Comparison of ENCODE assay signal across 25 cellular contexts in the genomic region with DNA sequence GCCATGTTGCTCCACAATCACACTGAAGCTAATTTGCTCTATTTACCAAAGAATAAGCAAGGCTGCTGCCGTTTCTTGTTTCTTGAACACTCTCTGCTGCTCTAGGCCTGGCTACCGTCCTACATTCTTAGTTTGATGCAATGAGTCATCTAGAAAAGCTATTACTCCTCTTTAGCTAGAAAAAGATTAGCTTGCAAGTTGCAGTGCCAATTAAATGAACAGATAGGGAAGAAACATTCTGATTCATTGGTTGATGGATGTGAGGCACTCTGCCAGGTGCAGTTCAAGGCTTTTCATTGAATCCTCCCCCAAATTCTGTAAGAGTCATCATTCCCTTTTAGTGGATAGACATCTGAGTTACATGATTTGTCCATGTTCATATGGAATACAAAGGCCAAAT.
DNase-seq lines count a peak whose midpoint lies in the region; ATAC-seq, FAIRE-seq and TF ChIP-seq lines count a peak whose summit lies in the region.
"Had no signal": no experiment of that assay in that cellular context is flagged by ENCODE, and none has a peak within 500 bp of the region (broad histone marks: within the 10 kb centered on the region; RNA-seq: fewer than 3 reads in every experiment).

No MANE protein-coding gene starts in this region.

- H3K4me3 ChIP-seq in GM23248 (no peak overlapping the region), RWPE2 (ENCODE audit: severe bottlenecking) (no peak overlapping the region), fibroblast of pulmonary artery (replicated peaks; ENCODE audit: low read depth, low read length) (no peak overlapping the region), small intestine (ENCODE audit: low read depth in 1 of 2, low read length in 2 of 2) (no peak overlapping the region), kidney (ENCODE audit: low read length in 2 of 2) (no peak overlapping the region)
- H3K4me3 ChIP-seq: ascending aorta, PC-9, SK-N-MC, thyroid gland had no signal

- TF ChIP-seq CTCF in RWPE2 (IDR thresholded peaks at IDR 0.05; ENCODE audit: poor library complexity, severe bottlenecking) (no peak), fibroblast of pulmonary artery (IDR thresholded peaks at IDR 0.05; ENCODE audit: low read length, missing control alignments) (no peak), kidney (IDR thresholded peaks at IDR 0.05; ENCODE audit: borderline replicate concordance, extremely low read depth, insufficient read depth) (no peak)

- FAIRE-seq in small intestine (lab: Jason Lieb, UNC) (no peak), kidney (lab: Jason Lieb, UNC) (no peak)
- FAIRE-seq: colon, H1, HepG2 had no signal

- H3K27me3 ChIP-seq in GM23248 (replicated peaks; ENCODE audit: insufficient read depth) (no peaks in the 10 kb centered on the region), RWPE2 (ENCODE audit: insufficient read depth, poor library complexity, severe bottlenecking) (no peaks in the 10 kb centered on the region), small intestine (ENCODE audit: control insufficient read depth in 2 of 2, insufficient read depth in 2 of 2, low read length in 2 of 2) (no peaks in the 10 kb centered on the region)
- H3K27me3 ChIP-seq: ascending aorta, neutrophil, thyroid gland had no signal

- H2AFZ ChIP-seq in GM23248: no peak overlapping the region
- H2AFZ ChIP-seq: PC-9 had no signal

- H3K9ac ChIP-seq in GM23248: no peak overlapping the region
- H3K9ac ChIP-seq in kidney (ENCODE audit: low read length in 2 of 2): no peak overlapping the region

- in situ Hi-C loops in GM23248 (cut with MboI): no loop called here

- 0% methylated on average over 2 of the region's 2 CpGs for WGBS in GM23248 (ENCODE audit: low coverage in 1 of 2, low lambda C conversion rate in 2 of 2, missing lambda C conversion rate in 2 of 2), 2 experiments
- 9 to 27% methylated on average over 2 of the region's 2 CpGs; no CpG with 5 or more reads in 1 of the 3 donors for WGBS in small intestine, 3 donors

- peaks cover 19% of the 10 kb centered on the region for H3F3A ChIP-seq in GM23248 (ENCODE audit: insufficient read depth)

- intact Hi-C loops in kidney (cut with DNase I): no loop called here

- H3K4me1 ChIP-seq in GM23248 (ENCODE audit: insufficient read depth) (peaks cover 26% of the 10 kb centered on the region), RWPE2 (ENCODE audit: insufficient read depth, poor library complexity, severe bottlenecking) (peaks cover 33% of the 10 kb centered on the region), small intestine (ENCODE audit: control insufficient read depth in 2 of 2, insufficient read depth in 1 of 2, low read depth in 1 of 2, low read length in 1 of 2) (no peaks in the 10 kb centered on the region), kidney (ENCODE audit: control insufficient read depth in 1 of 2, insufficient read depth in 1 of 2, low read depth in 1 of 2, low read length in 2 of 2) (no peaks in the 10 kb centered on the region)
- H3K4me1 ChIP-seq: ascending aorta, thyroid gland had no signal

- H3K36me3 ChIP-seq in GM23248 (ENCODE audit: low read depth) (no peaks in the 10 kb centered on the region), RWPE2 (ENCODE audit: low read depth) (no peaks in the 10 kb centered on the region), small intestine (ENCODE audit: control insufficient read depth in 2 of 2, insufficient read depth in 2 of 2, low read length in 2 of 2) (no peaks in the 10 kb centered on the region), kidney (ENCODE audit: control insufficient read depth in 1 of 2, insufficient read depth in 2 of 2, low read length in 2 of 2) (no peaks in the 10 kb centered on the region)
- H3K36me3 ChIP-seq: ascending aorta, neutrophil, thyroid gland had no signal

- peak overlapping the region; percentile 28 for H3K4me2 ChIP-seq in GM23248 (ENCODE audit: unreplicated experiment)
- H3K4me2 ChIP-seq: PC-9 had no signal

- H3K27ac ChIP-seq in GM23248 (peak overlapping the region; percentile 34; the same call in 1 of the 2 replicates), RWPE2 (ENCODE audit: poor library complexity, severe bottlenecking) (peak overlapping the region; percentile 97), small intestine (ENCODE audit: low read depth in 1 of 2, low read length in 1 of 2) (no peak overlapping the region), kidney (ENCODE audit: low read depth in 2 of 2, low read length in 2 of 2) (no peak overlapping the region)
- H3K27ac ChIP-seq: ascending aorta, neutrophil, PC-9, SK-N-MC, thyroid gland had no signal

- no peaks in the 10 kb centered on the region for H3K9me2 ChIP-seq in GM23248 (ENCODE audit: insufficient read depth)

- H4K20me1 ChIP-seq in GM23248 (ENCODE audit: insufficient read depth): no peaks in the 10 kb centered on the region

- H3K79me2 ChIP-seq in GM23248 (ENCODE audit: insufficient read depth): no peaks in the 10 kb centered on the region

- H3K9me3 ChIP-seq in GM23248 (ENCODE audit: low read depth) (no peaks in the 10 kb centered on the region), RWPE2 (ENCODE audit: severe bottlenecking) (no peaks in the 10 kb centered on the region), small intestine (ENCODE audit: control insufficient read depth, low read depth) (no peaks in the 10 kb centered on the region), kidney (ENCODE audit: control insufficient read depth in 1 of 2, low read length in 2 of 2) (no peaks in the 10 kb centered on the region)
- H3K9me3 ChIP-seq: ascending aorta, neutrophil, thyroid gland had no signal

- peak; percentile 81 for DNase-seq in GM23248
- DNase-seq in RWPE2 (ENCODE audit: low spot score): peak; percentile 73
- DNase-seq in fibroblast of pulmonary artery (ENCODE audit: low read depth): peak; percentile 78
- DNase-seq in small intestine: peak; percentile 3
- DNase-seq in HT-29 (ENCODE audit: low spot score): no peak
- no peak for DNase-seq in kidney
- no peak for DNase-seq in cerebellum (ENCODE audit: low spot score)
- DNase-seq: activated naive CD4-positive, alpha-beta T cell treated with anti-CD3 and anti-CD28 coated beads, Interleukin-2, amount 10 ng/mL, durations not matched to agents 7 days and 5 days; activated T-cell treated with anti-CD3 and anti-CD28 coated beads, Interleukin-2, amount 50 U/mL, for 48 hours; COR-L47; glutamatergic neuron; left ventricle myocardium superior; NCI-H1436; NCI-H2171; NCI-H82; PC-9; thyroid gland had no signal

- peak; percentile 75 for ATAC-seq in RWPE2 (ENCODE audit: low read depth)
- ATAC-seq in HG03175 (IDR thresholded peaks at IDR 0.05; ENCODE audit: unreplicated experiment): no peak
- ATAC-seq: HepG2; left ventricle myocardium superior; stimulated activated effector memory CD8-positive, alpha-beta T cell treated with anti-CD3 and anti-CD28 coated beads, Interleukin-12 subunit alpha, Interleukin-12 subunit beta, amount 100 ng/mL, for 72 hours had no signal

Comparison
In these comparisons a context has a peak if more than half of its experiments do, and no peak if none do; other contexts are left out.
1. DNase-seq: peak in GM23248 (single experiment), RWPE2 (single experiment), fibroblast of pulmonary artery (single experiment) and small intestine (single experiment); none in HT-29 (single experiment), kidney (single experiment) and cerebellum (single experiment).
2. H3K27ac ChIP-seq: peak in GM23248 (single experiment) and RWPE2 (single experiment); none in small intestine (0 of 2) and kidney (0 of 2).